Comparison of ENCODE assay signal across 3 cellular contexts in genomic region chr7:112404321-112404720, GRCh38.
TF ChIP-seq lines count a peak whose summit lies in the region.

No MANE protein-coding gene starts in this region.

TF ChIP-seq in HepG2, 621 proteins besides CTCF, POLR2A, EP300 and RAD21:
- TF ChIP-seq ZNF557 (CRISPR knock-in tag; IDR thresholded peaks at IDR 0.05): no peak
- no peak for TF ChIP-seq ZNF720 (CRISPR knock-in tag; IDR thresholded peaks at IDR 0.05)
- TF ChIP-seq ZNF256 (CRISPR knock-in tag; conservative IDR thresholded peaks at IDR 0.05): no peak
- no peak for TF ChIP-seq ZNF839 (CRISPR knock-in tag; IDR thresholded peaks at IDR 0.05; ENCODE audit: borderline replicate concordance)
- peak; percentile 58 for TF ChIP-seq CEBPB (IDR thresholded peaks at IDR 0.05; ENCODE audit: borderline replicate concordance, low read depth, low read length)
- no peak for TF ChIP-seq GTF3A (CRISPR knock-in tag; conservative IDR thresholded peaks at IDR 0.05)
- no peak for TF ChIP-seq NPAS2 (CRISPR knock-in tag; IDR thresholded peaks at IDR 0.05; ENCODE audit: borderline replicate concordance)
- no peak for TF ChIP-seq NR3C1 (CRISPR knock-in tag; IDR thresholded peaks at IDR 0.05)
- no peak for TF ChIP-seq TBP (CRISPR knock-in tag; IDR thresholded peaks at IDR 0.05)

TF ChIP-seq in IMR-90, 13 proteins besides CTCF, POLR2A, EP300 and RAD21:
- TF ChIP-seq CEBPB (IDR thresholded peaks at IDR 0.05; ENCODE audit: low read depth, low read length) (peak; percentile 63), NFE2L2 (IDR thresholded peaks at IDR 0.05; ENCODE audit: low read depth, low read length) (no peak)

TF ChIP-seq in K562, 482 proteins besides CTCF, POLR2A, EP300 and RAD21:
- TF ChIP-seq IRF9 (tag; IDR thresholded peaks at IDR 0.05) (no peak; the same call in 1 of the 2 replicates), CEBPG (CRISPR knock-in tag; IDR thresholded peaks at IDR 0.05) (no peak), CEBPG (tag; conservative IDR thresholded peaks at IDR 0.05 in 1 of 2, IDR thresholded peaks at IDR 0.05 in 1 of 2) (peak; percentile 30 to 89; a peak in 2 of 4 replicates), CEBPB (tag; IDR thresholded peaks at IDR 0.05) (peak; percentile 84), ZNF253 (CRISPR knock-in tag; conservative IDR thresholded peaks at IDR 0.05) (no peak), MTF1 (CRISPR knock-in tag; IDR thresholded peaks at IDR 0.05; ENCODE audit: borderline replicate concordance) (no peak), TARDBP (IDR thresholded peaks at IDR 0.05) (no peak), DIDO1 (tag; IDR thresholded peaks at IDR 0.05; ENCODE audit: low read depth) (no peak)
